Comparison of ENCODE assay signal across 13 cellular contexts in genomic region chr19:3478409-3479176, GRCh38. TPM values are rescaled to one million over a fixed set of nuclear protein-coding genes. Genes with fewer than 3 reads are reported as not detected.
DNase-seq lines count a peak whose midpoint lies in the region; ATAC-seq and TF ChIP-seq lines count a peak whose summit lies in the region.
"Had no signal": no experiment of that assay in that cellular context is flagged by ENCODE, and none has a peak within 500 bp of the region (broad histone marks: within the 10 kb centered on the region; RNA-seq: fewer than 3 reads in every experiment).

No MANE protein-coding gene starts in this region.

- POLR2A ChIA-PET in CD4-positive, alpha-beta T cell (lab: Charles Lee) = interaction anchor here (0.6 to 1.3 kb wide), 4 partner anchors 76 to 285 kb away, joined by 3 to 4 read pairs (median 3); no protein-coding TSS in a partner anchor
- POLR2A ChIA-PET in activated CD8-positive, alpha-beta T cell treated with anti-CD3 and anti-CD28 coated beads for 36 hours (lab: Charles Lee) = interaction anchor here (0.6 to 1.6 kb wide), 4 partner anchors 16 to 289 kb away, joined by 3 to 6 read pairs (median 3); no protein-coding TSS in a partner anchor
- POLR2A ChIA-PET in SK-N-SH (lab: Yijun Ruan, JAX) = interaction anchor here (0.8 kb wide), 1 partner anchor 58 kb away, joined by 6 read pairs; no protein-coding TSS in a partner anchor

- TF ChIP-seq RAD21 in SK-N-SH (IDR thresholded peaks at IDR 0.05; ENCODE audit: low read length) = no peak

- peaks cover 17% of the 10 kb centered on the region for H3K4me1 Mint-ChIP-seq in CD4-positive, alpha-beta T cell (ENCODE audit: low read depth)
- peaks cover 16% of the 10 kb centered on the region for H3K4me1 Mint-ChIP-seq in activated CD8-positive, alpha-beta T cell treated with anti-CD3 and anti-CD28 coated beads for 36 hours (ENCODE audit: low read depth)
- H3K4me1 Mint-ChIP-seq in naive B cell = peaks cover 22 to 24% (median 22%) of the 10 kb centered on the region in 3 donors

- H3K9ac ChIP-seq in HUES6 (ENCODE audit: low read length) = peak overlapping the region; percentile 51
- no peak overlapping the region for H3K9ac ChIP-seq in SK-N-SH

- H2AFZ ChIP-seq in SK-N-SH (ENCODE audit: low read depth) = no peak overlapping the region

- H3K9me3 Mint-ChIP-seq in CD4-positive, alpha-beta T cell = no peaks in the 10 kb centered on the region
- H3K9me3 Mint-ChIP-seq in activated CD8-positive, alpha-beta T cell treated with anti-CD3 and anti-CD28 coated beads for 36 hours = no peaks in the 10 kb centered on the region
- peaks cover 0 to 5% (median 0%) of the 10 kb centered on the region in 7 donors for H3K9me3 Mint-ChIP-seq in naive B cell

- H3K9me2 ChIP-seq in SK-N-SH = no peaks in the 10 kb centered on the region

- H3K27ac Mint-ChIP-seq in CD4-positive, alpha-beta T cell = no peak overlapping the region
- peak overlapping the region; percentile 69 for H3K27ac Mint-ChIP-seq in activated CD8-positive, alpha-beta T cell treated with anti-CD3 and anti-CD28 coated beads for 36 hours
- H3K27ac Mint-ChIP-seq in naive B cell = peak overlapping the region in 2 of 6 donors; percentile 44 to 90

- no peak overlapping the region for H3K27ac ChIP-seq in CD4-positive, alpha-beta T cell (ENCODE audit: low read depth, low read length)
- H3K27ac ChIP-seq in HUES6 (ENCODE audit: low read depth, low read length) (no peak overlapping the region), SK-N-SH (ENCODE audit: low read depth in 2 of 2, low read length in 1 of 2) (no peak overlapping the region)
- H3K27ac ChIP-seq: brain microvascular endothelial cell, heart right ventricle had no signal

- intact Hi-C loops in CD4-positive, alpha-beta T cell (cut with DNase I, micrococcal nuclease) = no loop called here
- intact Hi-C loops in activated CD8-positive, alpha-beta T cell treated with anti-CD3 and anti-CD28 coated beads for 36 hours (cut with micrococcal nuclease) = no loop called here

- TF ChIP-seq CTCF in CD4-positive, alpha-beta T cell (IDR thresholded peaks at IDR 0.05) = no peak
- TF ChIP-seq CTCF in activated CD8-positive, alpha-beta T cell treated with anti-CD3 and anti-CD28 coated beads for 36 hours (IDR thresholded peaks at IDR 0.05) = no peak
- TF ChIP-seq CTCF in SK-N-SH (IDR thresholded peaks at IDR 0.05) = no peak

- no peaks in the 10 kb centered on the region for H3K36me3 Mint-ChIP-seq in CD4-positive, alpha-beta T cell (ENCODE audit: low read depth)
- H3K36me3 Mint-ChIP-seq in activated CD8-positive, alpha-beta T cell treated with anti-CD3 and anti-CD28 coated beads for 36 hours (ENCODE audit: low read depth) = no peaks in the 10 kb centered on the region
- peaks cover 0 to 9% of the 10 kb centered on the region in 2 donors for H3K36me3 Mint-ChIP-seq in naive B cell

- no peak for TF ChIP-seq EP300 in SK-N-SH (IDR thresholded peaks at IDR 0.05; ENCODE audit: borderline replicate concordance in 1 of 2, low read depth in 1 of 2, low read length in 1 of 2)

- no peaks in the 10 kb centered on the region for H3K9me3 ChIP-seq in CD4-positive, alpha-beta T cell (ENCODE audit: control insufficient read depth, low read length)
- H3K9me3 ChIP-seq in HUES6 (ENCODE audit: control insufficient read depth, insufficient read depth, low read depth, low read length) = no peaks in the 10 kb centered on the region
- H3K9me3 ChIP-seq in SK-N-SH = no peaks in the 10 kb centered on the region
- H3K9me3 ChIP-seq: heart right ventricle had no signal

- H3K27me3 ChIP-seq in CD4-positive, alpha-beta T cell (ENCODE audit: control insufficient read depth, insufficient read depth, low read length) = no peaks in the 10 kb centered on the region
- peaks cover 25% of the 10 kb centered on the region for H3K27me3 ChIP-seq in HUES6 (ENCODE audit: control insufficient read depth, insufficient read depth, low read length)
- H3K27me3 ChIP-seq in SK-N-SH (ENCODE audit: insufficient read depth) = no peaks in the 10 kb centered on the region; the same call in 1 of the 2 replicates

- no peak for DNase-seq in CD4-positive, alpha-beta T cell
- peak; percentile 52 for DNase-seq in activated CD8-positive, alpha-beta T cell treated with anti-CD3 and anti-CD28 coated beads for 36 hours
- peak; percentile 19 for DNase-seq in naive B cell
- DNase-seq in H4 (ENCODE audit: low spot score) = no peak
- no peak for DNase-seq in SK-N-SH
- DNase-seq in activated effector memory CD4-positive, alpha-beta T cell treated with anti-CD3 and anti-CD28 coated beads, Interleukin-2, amount 50 U/mL, for 16 hours = no peak
- DNase-seq in NCI-H2227 (lab: John Stamatoyannopoulos, UW; ENCODE audit: unreplicated experiment) = no peak
- DNase-seq: brain microvascular endothelial cell, heart right ventricle, midbrain, NCI-H1694 treated with DMSO at 0.1 percent for 48 hours had no signal

- H3K27me3 Mint-ChIP-seq in CD4-positive, alpha-beta T cell = peaks cover 4% of the 10 kb centered on the region
- H3K27me3 Mint-ChIP-seq in activated CD8-positive, alpha-beta T cell treated with anti-CD3 and anti-CD28 coated beads for 36 hours = no peaks in the 10 kb centered on the region
- H3K27me3 Mint-ChIP-seq in naive B cell = peaks cover 0 to 10% (median 9%) of the 10 kb centered on the region in 3 donors

- no peaks in the 10 kb centered on the region for H4K20me1 ChIP-seq in SK-N-SH (ENCODE audit: insufficient read depth)

- CTCF ChIA-PET in CD4-positive, alpha-beta T cell (lab: Charles Lee) = interaction anchor here (1.0 to 1.2 kb wide), 2 partner anchors 151 to 174 kb away, joined by 3 to 4 read pairs; no protein-coding TSS in a partner anchor
- CTCF ChIA-PET in activated CD8-positive, alpha-beta T cell treated with anti-CD3 and anti-CD28 coated beads for 36 hours (lab: Charles Lee) = interaction anchor here (1.0 to 1.9 kb wide), 6 partner anchors 8 to 174 kb away, joined by 3 to 11 read pairs (median 4); no protein-coding TSS in a partner anchor
- CTCF ChIA-PET in SK-N-SH (lab: Yijun Ruan, JAX) = interaction anchor here (0.7 to 1.6 kb wide), 2 partner anchors 50 to 151 kb away, joined by 4 to 9 read pairs; no protein-coding TSS in a partner anchor

- no peaks in the 10 kb centered on the region for H3F3A ChIP-seq in SK-N-SH (replicated peaks; ENCODE audit: insufficient read depth)

- H3K4me3 Mint-ChIP-seq in CD4-positive, alpha-beta T cell = peak overlapping the region; percentile 52
- H3K4me3 Mint-ChIP-seq in activated CD8-positive, alpha-beta T cell treated with anti-CD3 and anti-CD28 coated beads for 36 hours = peak overlapping the region; percentile 47
- H3K4me3 Mint-ChIP-seq in naive B cell = peak overlapping the region; percentile 7 to 87 (median 82)

- peaks cover 19% of the 10 kb centered on the region for H3K4me1 ChIP-seq in HUES6 (ENCODE audit: control insufficient read depth, insufficient read depth, low read length)
- H3K4me1 ChIP-seq in SK-N-SH (ENCODE audit: control insufficient read depth in 1 of 2, insufficient read depth in 2 of 2, low read depth in 1 of 2, low read length in 1 of 2) = no peaks in the 10 kb centered on the region; a peak in 1 of 4 replicates

- peak; percentile 9 for ATAC-seq in CD4-positive, alpha-beta T cell (ENCODE audit: poor library complexity)
- ATAC-seq in activated CD8-positive, alpha-beta T cell treated with anti-CD3 and anti-CD28 coated beads for 36 hours = peak; percentile 19
- peak; percentile 4 to 16 for ATAC-seq in naive B cell (ENCODE audit: low read depth in 2 of 2)
- ATAC-seq: heart right ventricle had no signal

- H3K4me2 ChIP-seq in SK-N-SH = no peak overlapping the region

- H3K36me3 ChIP-seq in HUES6 (ENCODE audit: control insufficient read depth, insufficient read depth, low read length) = no peaks in the 10 kb centered on the region
- H3K36me3 ChIP-seq in SK-N-SH (replicated peaks in 1 of 2; ENCODE audit: control insufficient read depth in 1 of 2, insufficient read depth in 2 of 2, low read length in 1 of 2) = no peaks in the 10 kb centered on the region
- H3K36me3 ChIP-seq: brain microvascular endothelial cell, heart right ventricle had no signal

- no peaks in the 10 kb centered on the region for H3K79me2 ChIP-seq in SK-N-SH (ENCODE audit: insufficient read depth)

- H3K4me3 ChIP-seq in HUES6 (ENCODE audit: low read depth, low read length) (peak overlapping the region; percentile 56), SK-N-SH (ENCODE audit: low read depth in 2 of 2, low read length in 1 of 2) (no peak overlapping the region)
- H3K4me3 ChIP-seq: heart right ventricle had no signal

- WGBS in SK-N-SH (ENCODE audit: low lambda C conversion rate) = 64% methylated on average over 21 of the region's 27 CpGs

RNA-seq across cellular contexts. Expression of gene SMIM24, which starts 1.7 kb away (rescaled TPM):
- not detected for total RNA-seq in CD4-positive, alpha-beta T cell
- 1 to 10 TPM; 1.6 to 3.8 TPM for total RNA-seq in activated CD8-positive, alpha-beta T cell treated with anti-CD3 and anti-CD28 coated beads for 36 hours
- polyA plus RNA-seq in naive B cell (ENCODE audit: low read depth in 6 of 6) (1 to 10 TPM in 1 of 6 donors, under 1 TPM in 3, not detected in 2; 0.50 to 1.2 (median 0.72) TPM), SK-N-SH (2012; rRNA removed) (0.12 TPM in 1 of 2 replicates, not detected in the other)
- total RNA-seq in H4 (2014; rRNA removed; shearing (Covaris generic)) = not detected in 2 replicates
- polyA plus RNA-seq in SK-N-SH (2012; cell fraction: cytosol; rRNA removed) = not detected in 2 replicates
- polyA plus RNA-seq in SK-N-SH (2012; cell fraction: nucleus; rRNA removed) = 0.18 TPM in 1 of 2 replicates, not detected in the other
- total RNA-seq: heart right ventricle, subcutaneous adipose tissue had no signal
- polyA plus RNA-seq: heart right ventricle had no signal

RNA-seq across cellular contexts. Expression of gene SMIM44, which starts 4.6 kb away (rescaled TPM):
- total RNA-seq in CD4-positive, alpha-beta T cell = not detected
- not detected for total RNA-seq in activated CD8-positive, alpha-beta T cell treated with anti-CD3 and anti-CD28 coated beads for 36 hours
- polyA plus RNA-seq in naive B cell (ENCODE audit: low read depth in 6 of 6) = not detected
- not detected in 2 replicates for total RNA-seq in H4 (2014; rRNA removed; shearing (Covaris generic))
- polyA plus RNA-seq in SK-N-SH (2012; rRNA removed) = not detected in 2 replicates
- polyA plus RNA-seq in SK-N-SH (2012; cell fraction: cytosol; rRNA removed) = not detected in 2 replicates
- polyA plus RNA-seq in SK-N-SH (2012; cell fraction: nucleus; rRNA removed) = not detected in 2 replicates
- total RNA-seq: heart right ventricle, subcutaneous adipose tissue had no signal
- polyA plus RNA-seq: heart right ventricle had no signal

RNA-seq across cellular contexts. Expression of gene DOHH, which starts 21.9 kb away (rescaled TPM):
- 1 to 10 TPM; 3.9 to 4.7 TPM for total RNA-seq in CD4-positive, alpha-beta T cell
- total RNA-seq in activated CD8-positive, alpha-beta T cell treated with anti-CD3 and anti-CD28 coated beads for 36 hours = 10 to 100 TPM; 15.7 to 17.0 TPM
- polyA plus RNA-seq in naive B cell (ENCODE audit: low read depth in 6 of 6) (10 to 100 TPM in 2 of 6 donors, 1 to 10 TPM in 4; 6.6 to 11.5 (median 7.4) TPM), SK-N-SH (2012; rRNA removed) (14.3 and 14.5 TPM in 2 replicates)
- total RNA-seq in H4 (2014; rRNA removed; shearing (Covaris generic)) = 6.9 and 11.0 TPM in 2 replicates
- polyA plus RNA-seq in SK-N-SH (2012; cell fraction: cytosol; rRNA removed) = 10.3 and 13.3 TPM in 2 replicates
- polyA plus RNA-seq in SK-N-SH (2012; cell fraction: nucleus; rRNA removed) = 14.5 and 22.6 TPM in 2 replicates

RNA-seq across cellular contexts. Expression of gene FZR1, which starts 27.5 kb away (rescaled TPM):
- 100 to 1,000 TPM; 109 to 116 TPM for total RNA-seq in CD4-positive, alpha-beta T cell
- 10 to 100 TPM; 39.9 to 40.9 TPM for total RNA-seq in activated CD8-positive, alpha-beta T cell treated with anti-CD3 and anti-CD28 coated beads for 36 hours
- 10 to 100 TPM in 4 of 6 donors, 1 to 10 TPM in 2; 5.8 to 20.0 (median 10.7) TPM for polyA plus RNA-seq in naive B cell (ENCODE audit: low read depth in 6 of 6)
- 20.0 and 24.3 TPM in 2 replicates for total RNA-seq in H4 (2014; rRNA removed; shearing (Covaris generic))
- 27.1 and 36.3 TPM in 2 replicates for polyA plus RNA-seq in SK-N-SH (2012; rRNA removed)
- polyA plus RNA-seq in SK-N-SH (2012; cell fraction: cytosol; rRNA removed) = 10.7 and 16.5 TPM in 2 replicates
- polyA plus RNA-seq in SK-N-SH (2012; cell fraction: nucleus; rRNA removed) = 74.3 and 97.6 TPM in 2 replicates

Comparison
In these comparisons a context has a peak if more than half of its experiments do, and no peak if none do; other contexts are left out.
1. DNase-seq: peak in activated CD8-positive, alpha-beta T cell treated with anti-CD3 and anti-CD28 coated beads for 36 hours (single experiment) and naive B cell (single experiment); none in CD4-positive, alpha-beta T cell (0 of 10), H4 (single experiment), SK-N-SH (single experiment), activated effector memory CD4-positive, alpha-beta T cell treated with anti-CD3 and anti-CD28 coated beads, Interleukin-2, amount 50 U/mL, for 16 hours (single experiment) and NCI-H2227 (single experiment).
2. Peak in every context shown above with its lines, with median percentiles within 50 percentile points of each other: ATAC-seq and H3K4me3 Mint-ChIP-seq.